In the genomic region with DNA sequence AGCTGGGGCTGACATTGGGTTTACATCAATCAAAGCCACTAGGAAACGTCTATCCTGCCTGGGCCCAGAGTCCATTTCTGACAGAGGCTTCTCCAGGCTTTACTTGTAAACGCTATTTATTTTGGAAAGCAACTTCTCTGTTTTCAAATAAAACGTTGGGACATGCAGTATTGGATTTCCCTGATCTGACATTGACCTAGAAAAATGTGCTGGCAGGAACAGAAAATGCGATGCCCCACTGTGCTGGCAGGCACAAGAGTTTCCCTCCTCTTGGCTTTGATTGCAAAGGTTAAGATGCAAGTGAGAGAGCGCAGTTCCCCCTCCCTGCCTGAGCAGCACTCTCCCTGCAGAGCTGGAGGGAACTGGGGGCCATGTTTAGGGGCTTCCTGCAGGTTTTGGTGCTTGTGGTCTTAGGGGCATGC, we compare ENCODE assay signal across 15 cellular contexts. TPM values are rescaled to one million over a fixed set of nuclear protein-coding genes. Genes with fewer than 3 reads are reported as not detected.
A peak's percentile ranks its signal among the peaks of the same experiment; 100 is the strongest.
DNase-seq lines count a peak whose midpoint lies in the region; ATAC-seq, FAIRE-seq and TF ChIP-seq lines count a peak whose summit lies in the region.
"Had no signal": no experiment of that assay in that cellular context is flagged by ENCODE, and none has a peak within 500 bp of the region (broad histone marks: within the 10 kb centered on the region; RNA-seq: fewer than 3 reads in every experiment).

No MANE protein-coding gene starts in this region.

- H3K9me3 Mint-ChIP-seq in chondrocyte (ENCODE audit: low read depth) = no peaks in the 10 kb centered on the region
- no peaks in the 10 kb centered on the region for H3K9me3 Mint-ChIP-seq in stimulated activated memory B cell treated with anti-CD40 and anti-IgM and Interleukin-4, amounts not matched to agents 10 μg/mL and 1 μg/mL and 100 μg/mL, for 72 hours

- H3K4me1 Mint-ChIP-seq in chondrocyte (ENCODE audit: low read depth) = peaks cover 59% of the 10 kb centered on the region
- no peaks in the 10 kb centered on the region for H3K4me1 Mint-ChIP-seq in stimulated activated memory B cell treated with anti-CD40 and anti-IgM and Interleukin-4, amounts not matched to agents 10 μg/mL and 1 μg/mL and 100 μg/mL, for 72 hours

- POLR2A ChIA-PET in IMR-90 (lab: Charles Lee; ENCODE audit: unreplicated experiment) = no interaction called here

- H3K27me3 ChIP-seq in IMR-90 (ENCODE audit: control insufficient read depth, insufficient read depth, low read length) = no peaks in the 10 kb centered on the region
- H3K27me3 ChIP-seq in pancreas = no peaks in the 10 kb centered on the region
- H3K27me3 ChIP-seq: heart right ventricle, neutrophil had no signal

- peak overlapping the region; percentile 82 for H3K27ac Mint-ChIP-seq in chondrocyte (ENCODE audit: unreplicated experiment)
- H3K27ac Mint-ChIP-seq in stimulated activated memory B cell treated with anti-CD40 and anti-IgM and Interleukin-4, amounts not matched to agents 10 μg/mL and 1 μg/mL and 100 μg/mL, for 72 hours = no peak overlapping the region
- H3K27ac Mint-ChIP-seq: CD14-positive monocyte had no signal

- H2AFZ ChIP-seq in IMR-90 (replicated peaks; ENCODE audit: low read length, poor library complexity) = no peak overlapping the region

- CTCF ChIA-PET in IMR-90 (lab: Yijun Ruan, JAX) = interaction anchor here (1.2 kb wide), 1 partner anchor 231 kb away, joined by 6 read pairs; no protein-coding TSS in a partner anchor

- H3K4me3 ChIP-seq in AG10803 (ENCODE audit: low read length) (no peak overlapping the region), IMR-90 (ENCODE audit: insufficient read depth, low read depth, low read length) (no peak overlapping the region), pancreas (no peak overlapping the region)
- H3K4me3 ChIP-seq: heart right ventricle, lung had no signal

- H4K20me1 ChIP-seq in IMR-90 (ENCODE audit: insufficient read depth, low read length) = no peaks in the 10 kb centered on the region

- no TSS peak for BruUV-seq in IMR-90 (replicated peaks; lab: Mats Ljungman, UMichigan)

- H3K27me3 Mint-ChIP-seq in chondrocyte (ENCODE audit: low read depth) = no peaks in the 10 kb centered on the region
- peaks cover 16% of the 10 kb centered on the region for H3K27me3 Mint-ChIP-seq in stimulated activated memory B cell treated with anti-CD40 and anti-IgM and Interleukin-4, amounts not matched to agents 10 μg/mL and 1 μg/mL and 100 μg/mL, for 72 hours

- peak overlapping the region; percentile 69; the same call in 1 of the 2 replicates for H2AK5ac ChIP-seq in IMR-90 (ENCODE audit: low read depth, low read length)

- H3K14ac ChIP-seq in IMR-90 (replicated peaks; ENCODE audit: low read depth, low read length) = 0 out of 2 replicates have a peak overlapping the region, but pooled peaks have one; percentile 34

- no peak overlapping the region for H3K9ac ChIP-seq in IMR-90 (ENCODE audit: low read depth, low read length)

- no peak for TF ChIP-seq RAD21 in IMR-90 (IDR thresholded peaks at IDR 0.05; ENCODE audit: low read length)

- H3K4me1 ChIP-seq in IMR-90 (ENCODE audit: control insufficient read depth, insufficient read depth, low read length) (peaks cover 13% of the 10 kb centered on the region), pancreas (peaks cover 7 to 16% (median 14%) of the 10 kb centered on the region in 3 donors)

- no peak overlapping the region for H3K18ac ChIP-seq in IMR-90 (ENCODE audit: low read depth, low read length)

- peak overlapping the region; percentile 57 for H2BK20ac ChIP-seq in IMR-90 (ENCODE audit: low read depth, low read length)

- DNase-seq in AG10803 (ENCODE audit: low read depth) = peak; percentile 40
- DNase-seq in IMR-90 = no peak
- DNase-seq in chondrocyte (ENCODE audit: low spot score) = no peak
- peak in 3 of 6 donors; percentile 46 to 54 (median 53) for DNase-seq in pancreas
- DNase-seq in SHP77 treated with DMSO at 0.1 percent for 48 hours (lab: John Stamatoyannopoulos, UW) = no peak
- no peak for DNase-seq in NOMO-1 treated with DMSO at 0.1 percent for 48 hours (lab: John Stamatoyannopoulos, UW; ENCODE audit: unreplicated experiment)
- DNase-seq: activated CD8-positive, alpha-beta memory T cell treated with anti-CD3 and anti-CD28 coated beads, Interleukin-2, amount 50 U/mL, for 4 hours; heart right ventricle; NCI-H1105 treated with DMSO at 0.1 percent for 48 hours; NCI-H526 had no signal

- H3K4me3 Mint-ChIP-seq in chondrocyte (ENCODE audit: unreplicated experiment) = no peak overlapping the region
- H3K4me3 Mint-ChIP-seq in stimulated activated memory B cell treated with anti-CD40 and anti-IgM and Interleukin-4, amounts not matched to agents 10 μg/mL and 1 μg/mL and 100 μg/mL, for 72 hours = no peak overlapping the region
- H3K4me3 Mint-ChIP-seq: CD14-positive monocyte had no signal

- H3K79me1 ChIP-seq in IMR-90 (ENCODE audit: low read depth in 1 of 2, low read length in 2 of 2) = peaks cover 7 to 34% of the 10 kb centered on the region in 2 experiments; a peak in 2 of 4 replicates

- H4K5ac ChIP-seq in IMR-90 (ENCODE audit: low read depth, low read length) = no peak overlapping the region

- no peaks in the 10 kb centered on the region for H3K36me3 Mint-ChIP-seq in chondrocyte (ENCODE audit: low read depth)
- H3K36me3 Mint-ChIP-seq in stimulated activated memory B cell treated with anti-CD40 and anti-IgM and Interleukin-4, amounts not matched to agents 10 μg/mL and 1 μg/mL and 100 μg/mL, for 72 hours = no peaks in the 10 kb centered on the region
- H3K36me3 Mint-ChIP-seq: CD14-positive monocyte had no signal

- 67% methylated on average over 2 of the region's 5 CpGs; no CpG with 5 or more reads in 1 of the 2 experiments for WGBS in IMR-90 (ENCODE audit: extremely low coverage in 2 of 2, insufficient read length in 1 of 2), 2 experiments
- WGBS in pancreas, 2 donors = 20 to 24% methylated on average over 5 of the region's 5 CpGs

- no peak overlapping the region for H3K4me2 ChIP-seq in IMR-90 (ENCODE audit: low read depth, low read length)

- dilution Hi-C loops in IMR-90 (cut with HindIII; ENCODE audit: low sequenced_read_pairs, unreplicated experiment) = no loop called here

- H3K9me3 ChIP-seq in IMR-90 (ENCODE audit: control insufficient read depth, insufficient read depth, low read length) (peaks cover 3% of the 10 kb centered on the region; the same call in 1 of the 2 replicates), pancreas (no peaks in the 10 kb centered on the region)
- H3K9me3 ChIP-seq: heart right ventricle, neutrophil had no signal

- TF ChIP-seq POLR2A in IMR-90 (IDR thresholded peaks at IDR 0.05; ENCODE audit: low read depth, low read length) = no peak

- ATAC-seq in IMR-90 (ENCODE audit: low read depth) = no peak
- peak; percentile 39 to 79 (median 59) for ATAC-seq in pancreas
- no peak for ATAC-seq in stimulated activated memory B cell treated with anti-CD40 and anti-IgM and Interleukin-4, amounts not matched to agents 10 μg/mL and 1 μg/mL and 100 μg/mL, for 72 hours
- ATAC-seq in GM21529 (IDR thresholded peaks at IDR 0.05; ENCODE audit: unreplicated experiment) = no peak
- ATAC-seq: heart right ventricle had no signal

- peak overlapping the region; percentile 53 for H4K91ac ChIP-seq in IMR-90 (ENCODE audit: insufficient read depth, low read depth, low read length)

- H2BK5ac ChIP-seq in IMR-90 (ENCODE audit: low read depth, low read length, poor library complexity, severe bottlenecking) = no peak overlapping the region

- no peak overlapping the region for H3K56ac ChIP-seq in IMR-90 (ENCODE audit: extremely low read depth, insufficient read depth, low read length)

- no peak overlapping the region for H3K27ac ChIP-seq in IMR-90 (ENCODE audit: insufficient read depth, low read length)
- peak overlapping the region; percentile 23 to 48 (median 38) for H3K27ac ChIP-seq in pancreas
- H3K27ac ChIP-seq: neutrophil had no signal

- intact Hi-C loops in IMR-90 (cut with micrococcal nuclease) (no loop called here), pancreas (cut with DNase I) (loop anchor here in 1 of 3 donors (5.0 kb wide), 1 partner anchor 242 kb away; no protein-coding TSS in a partner anchor)

- peak overlapping the region; percentile 29 to 50; a peak in 2 of 4 replicates for H4K8ac ChIP-seq in IMR-90 (ENCODE audit: low read depth in 2 of 2, low read length in 2 of 2)

- H2BK120ac ChIP-seq in IMR-90 (ENCODE audit: low read depth, low read length) = peak overlapping the region; percentile 80; the same call in 1 of the 2 replicates

- H2BK15ac ChIP-seq in IMR-90 (ENCODE audit: low read depth, low read length) = peak overlapping the region; percentile 56; the same call in 1 of the 3 replicates

- H3K4ac ChIP-seq in IMR-90 (ENCODE audit: low read depth, low read length) = peak overlapping the region; percentile 42

- H2AK9ac ChIP-seq in IMR-90 (replicated peaks; ENCODE audit: low read depth, low read length, poor library complexity) = no peak overlapping the region

- H3K36me3 ChIP-seq in IMR-90 (ENCODE audit: control insufficient read depth, insufficient read depth, low read length) (no peaks in the 10 kb centered on the region), pancreas (no peaks in the 10 kb centered on the region)
- H3K36me3 ChIP-seq: heart right ventricle, neutrophil had no signal

- peaks cover 24% of the 10 kb centered on the region for H3K9me1 ChIP-seq in IMR-90 (ENCODE audit: insufficient read depth, low read length)

- no peak overlapping the region; the same call in 1 of the 2 replicates for H3K23ac ChIP-seq in IMR-90 (ENCODE audit: low read depth, low read length)

- no peak for TF ChIP-seq CTCF in AG10803 (conservative IDR thresholded peaks at IDR 0.05; ENCODE audit: low read length)
- no peak for TF ChIP-seq CTCF in IMR-90 (conservative IDR thresholded peaks at IDR 0.05; ENCODE audit: low read depth, low read length)
- TF ChIP-seq CTCF in chondrocyte (IDR thresholded peaks at IDR 0.05) = peak; percentile 19
- TF ChIP-seq CTCF in pancreas (IDR thresholded peaks at IDR 0.05) = no peak

- in situ Hi-C loops in IMR-90 (cut with MboI; ENCODE audit: low sequenced_read_pairs) = no loop called here

- FAIRE-seq in pancreas (lab: Jason Lieb, UNC) = no peak

TF ChIP-seq in IMR-90, 13 proteins besides CTCF, POLR2A, EP300 and RAD21 (continues in another document):
- no peak for TF ChIP-seq BHLHE40 (IDR thresholded peaks at IDR 0.05; ENCODE audit: low read depth, low read length)
- no peak for TF ChIP-seq FOS (IDR thresholded peaks at IDR 0.05; ENCODE audit: low read depth, low read length)
- no peak for TF ChIP-seq MAFK (IDR thresholded peaks at IDR 0.05; ENCODE audit: low read depth, low read length)

RNA-seq across cellular contexts. Expression of gene DKK3, which starts 42.1 kb away (rescaled TPM):
- total RNA-seq in IMR-90 (2012; rRNA removed) = 348 and 453 TPM in 2 replicates
- polyA plus RNA-seq in IMR-90 (2012; rRNA removed) = 838 and 964 TPM in 2 replicates
- 812 and 1,206 TPM in 2 replicates for polyA plus RNA-seq in IMR-90 (2012; cell fraction: cytosol; rRNA removed)
- 383 and 412 TPM in 2 replicates for polyA plus RNA-seq in IMR-90 (2012; cell fraction: nucleus; rRNA removed; ENCODE audit: low replicate concordance)
- 575 to 655 TPM (median 579 TPM) in 3 replicates for total RNA-seq in chondrocyte
- total RNA-seq in pancreas = 10 to 100 TPM in 1 of 6 donors, 1 to 10 TPM in 5; 3.9 to 10.5 (median 5.8) TPM
- polyA plus RNA-seq in pancreas = 1 to 10 TPM; 2.7 to 9.1 TPM
- polyA plus RNA-seq: CD14-positive monocyte had no signal

RNA-seq across cellular contexts. Expression of gene MICAL2, which starts 59.9 kb away (rescaled TPM):
- total RNA-seq in IMR-90 (2012; rRNA removed) = 285 and 336 TPM in 2 replicates
- polyA plus RNA-seq in IMR-90 (2012; rRNA removed) = 141 and 170 TPM in 2 replicates
- polyA plus RNA-seq in IMR-90 (2012; cell fraction: cytosol; rRNA removed) = 63.9 and 84.9 TPM in 2 replicates
- 109 and 162 TPM in 2 replicates for polyA plus RNA-seq in IMR-90 (2012; cell fraction: nucleus; rRNA removed; ENCODE audit: low replicate concordance)
- total RNA-seq in chondrocyte = 296 to 393 TPM (median 372 TPM) in 3 replicates
- total RNA-seq in pancreas = 10 to 100 TPM; 20.4 to 38.8 (median 27.1) TPM
- polyA plus RNA-seq in pancreas = 1 to 10 TPM; 4.8 to 5.4 TPM

Comparison
In these comparisons a context has a peak if more than half of its experiments do, and no peak if none do; other contexts are left out.
1. ATAC-seq: peak in pancreas (4 of 4); none in IMR-90 (single experiment), stimulated activated memory B cell treated with anti-CD40 and anti-IgM and Interleukin-4, amounts not matched to agents 10 μg/mL and 1 μg/mL and 100 μg/mL, for 72 hours (single experiment) and GM21529 (single experiment).
2. RNA of gene DKK3, which starts 42.1 kb away (total RNA-seq): 575 to 655 TPM in chondrocyte and 348 to 453 TPM in IMR-90; 3.9 to 10.5 TPM in pancreas; every median in the first group is over 10 times any median in the second.